Comparison of ENCODE assay signal across 19 cellular contexts in genomic region chr9:110429453-110429852, GRCh38.
DNase-seq lines count a peak whose midpoint lies in the region; ATAC-seq and TF ChIP-seq lines count a peak whose summit lies in the region.
"Had no signal": no experiment of that assay in that cellular context is flagged by ENCODE, and none has a peak within 500 bp of the region (broad histone marks: within the 10 kb centered on the region; RNA-seq: fewer than 3 reads in every experiment).

No MANE protein-coding gene starts in this region.

- no peaks in the 10 kb centered on the region for H3K27me3 ChIP-seq in cardiac muscle cell
- no peaks in the 10 kb centered on the region for H3K27me3 ChIP-seq in right cardiac atrium (ENCODE audit: control insufficient read depth, insufficient read depth)
- H3K27me3 ChIP-seq in fibroblast of lung (ENCODE audit: control insufficient read depth, insufficient read depth, low read length): no peaks in the 10 kb centered on the region
- H3K27me3 ChIP-seq: body of pancreas, SJSA1 had no signal

- H3K4me1 ChIP-seq in cardiac muscle cell (ENCODE audit: low read depth) (no peaks in the 10 kb centered on the region), right cardiac atrium (ENCODE audit: control insufficient read depth, insufficient read depth, low read length) (no peaks in the 10 kb centered on the region), fibroblast of lung (ENCODE audit: control insufficient read depth, extremely low read depth, insufficient read depth, low read length) (no peaks in the 10 kb centered on the region)
- H3K4me1 ChIP-seq: A549, body of pancreas, SJSA1 had no signal

- H3K27me3 Mint-ChIP-seq in stimulated activated naive B cell treated with anti-CD40 and anti-IgM and Interleukin-4, amounts not matched to agents 10 μg/mL and 1 μg/mL and 100 μg/mL, for 72 hours: peaks cover 6 to 10% of the 10 kb centered on the region in 2 donors

- no peaks in the 10 kb centered on the region for H3K79me2 ChIP-seq in fibroblast of lung (ENCODE audit: control insufficient read depth, insufficient read depth, low read length)

- no peak overlapping the region for H3K4me3 Mint-ChIP-seq in stimulated activated naive B cell treated with anti-CD40 and anti-IgM and Interleukin-4, amounts not matched to agents 10 μg/mL and 1 μg/mL and 100 μg/mL, for 72 hours
- H3K4me3 Mint-ChIP-seq: activated naive CD8-positive, alpha-beta T cell treated with anti-CD3 and anti-CD28 coated beads for 36 hours; dendritic cell treated with granulocyte-macrophage colony-stimulating factor and Interleukin-4, amounts not matched to agents 40 ng/mL and 50 ng/mL, for 4 days had no signal

- DNase-seq in cardiac muscle cell (ENCODE audit: low read depth in 1 of 2, low spot score in 1 of 2) (no peak), right cardiac atrium (no peak), RPMI7951 (ENCODE audit: low read depth) (peak; percentile 8), fibroblast of lung (ENCODE audit: low read depth in 2 of 2) (peak in 1 of 2 donors; percentile 16), AML-193 (lab: John Stamatoyannopoulos, UW) (no peak), germinal center (ENCODE audit: low spot score) (no peak)
- no peak for DNase-seq in stimulated activated naive B cell treated with anti-CD40 and anti-IgM and Interleukin-4, amounts not matched to agents 10 μg/mL and 1 μg/mL and 100 μg/mL, for 72 hours
- DNase-seq: activated naive CD8-positive, alpha-beta T cell treated with anti-CD3 and anti-CD28 coated beads for 36 hours; body of pancreas; DND-41; NCI-H1092 treated with DMSO at 0.1 percent for 48 hours; NCI-H2081 treated with DMSO at 0.1 percent for 48 hours; stimulated activated CD8-positive, alpha-beta memory T cell treated with anti-CD3 and anti-CD28 coated beads, Interleukin-4, amount 100 ng/mL, for 48 hours; T-helper 2 cell had no signal

- H3K27ac Mint-ChIP-seq in stimulated activated naive B cell treated with anti-CD40 and anti-IgM and Interleukin-4, amounts not matched to agents 10 μg/mL and 1 μg/mL and 100 μg/mL, for 72 hours: no peak overlapping the region
- H3K27ac Mint-ChIP-seq: activated naive CD8-positive, alpha-beta T cell treated with anti-CD3 and anti-CD28 coated beads for 36 hours; dendritic cell treated with granulocyte-macrophage colony-stimulating factor and Interleukin-4, amounts not matched to agents 40 ng/mL and 50 ng/mL, for 4 days had no signal

- WGBS in right cardiac atrium: 95% methylated on average over 1 of the region's 1 CpG

- H3K4me3 ChIP-seq in cardiac muscle cell (no peak overlapping the region), right cardiac atrium (ENCODE audit: low read length) (no peak overlapping the region), fibroblast of lung (replicated peaks in 1 of 4; ENCODE audit: control extremely low read depth in 1 of 4, insufficient read depth in 1 of 4, low read depth in 3 of 4, low read length in 4 of 4) (no peak overlapping the region)
- H3K4me3 ChIP-seq: A549, body of pancreas, K562, SJSA1 had no signal

- no peak overlapping the region for H3K9ac ChIP-seq in fibroblast of lung (ENCODE audit: insufficient read depth, low read length)

- H4K20me1 ChIP-seq in fibroblast of lung (ENCODE audit: control insufficient read depth, extremely low read depth, insufficient read depth, low read length): no peaks in the 10 kb centered on the region

- no peaks in the 10 kb centered on the region for H3K9me3 Mint-ChIP-seq in stimulated activated naive B cell treated with anti-CD40 and anti-IgM and Interleukin-4, amounts not matched to agents 10 μg/mL and 1 μg/mL and 100 μg/mL, for 72 hours
- H3K9me3 Mint-ChIP-seq: activated naive CD8-positive, alpha-beta T cell treated with anti-CD3 and anti-CD28 coated beads for 36 hours; dendritic cell treated with granulocyte-macrophage colony-stimulating factor and Interleukin-4, amounts not matched to agents 40 ng/mL and 50 ng/mL, for 4 days had no signal

- peaks cover 0 to 3% of the 10 kb centered on the region in 2 donors for H3K4me1 Mint-ChIP-seq in stimulated activated naive B cell treated with anti-CD40 and anti-IgM and Interleukin-4, amounts not matched to agents 10 μg/mL and 1 μg/mL and 100 μg/mL, for 72 hours
- H3K4me1 Mint-ChIP-seq: activated naive CD8-positive, alpha-beta T cell treated with anti-CD3 and anti-CD28 coated beads for 36 hours had no signal

- no peaks in the 10 kb centered on the region for H3K36me3 Mint-ChIP-seq in stimulated activated naive B cell treated with anti-CD40 and anti-IgM and Interleukin-4, amounts not matched to agents 10 μg/mL and 1 μg/mL and 100 μg/mL, for 72 hours
- H3K36me3 Mint-ChIP-seq: activated naive CD8-positive, alpha-beta T cell treated with anti-CD3 and anti-CD28 coated beads for 36 hours had no signal

- H3K27ac ChIP-seq in cardiac muscle cell: no peak overlapping the region
- H3K27ac ChIP-seq in right cardiac atrium (ENCODE audit: low read length): no peak overlapping the region
- H3K27ac ChIP-seq in fibroblast of lung (ENCODE audit: insufficient read depth, low read length): no peak overlapping the region
- H3K27ac ChIP-seq: A549, body of pancreas, SJSA1 had no signal

- TF ChIP-seq CTCF in cardiac muscle cell (IDR thresholded peaks at IDR 0.05; ENCODE audit: low read depth, low read length) (peak; percentile 20), fibroblast of lung (conservative IDR thresholded peaks at IDR 0.05 in 1 of 2, IDR thresholded peaks at IDR 0.05 in 1 of 2; ENCODE audit: low read depth in 1 of 2, low read length in 2 of 2) (peak; percentile 11 to 38)

- no peak overlapping the region for H2AFZ ChIP-seq in fibroblast of lung (ENCODE audit: low read length)

- ATAC-seq in right cardiac atrium (no peak), GM21515 (IDR thresholded peaks at IDR 0.05; ENCODE audit: unreplicated experiment) (no peak)
- no peak for ATAC-seq in stimulated activated naive B cell treated with anti-CD40 and anti-IgM and Interleukin-4, amounts not matched to agents 10 μg/mL and 1 μg/mL and 100 μg/mL, for 72 hours (replicated peaks)
- ATAC-seq: A549, body of pancreas, K562 had no signal

- H3K36me3 ChIP-seq in cardiac muscle cell: no peaks in the 10 kb centered on the region
- peaks cover 2% of the 10 kb centered on the region for H3K36me3 ChIP-seq in fibroblast of lung (ENCODE audit: control insufficient read depth, insufficient read depth, low read length)
- H3K36me3 ChIP-seq: SJSA1 had no signal

- no peak overlapping the region for H3K4me2 ChIP-seq in fibroblast of lung (ENCODE audit: extremely low read depth, insufficient read depth, low read length)
- H3K4me2 ChIP-seq: A549 had no signal

- intact Hi-C loops in right cardiac atrium (cut with DNase I): no loop called here

- no peaks in the 10 kb centered on the region for H3K9me3 ChIP-seq in cardiac muscle cell (ENCODE audit: low read depth)
- H3K9me3 ChIP-seq in right cardiac atrium (ENCODE audit: control insufficient read depth, low read length): no peaks in the 10 kb centered on the region
- H3K9me3 ChIP-seq in fibroblast of lung (ENCODE audit: control insufficient read depth, insufficient read depth, low read depth, low read length): no peaks in the 10 kb centered on the region
- H3K9me3 ChIP-seq: A549, body of pancreas, SJSA1 had no signal
